Comparison of ENCODE assay signal across 27 cellular contexts in genomic region chr3:99482191-99482590, GRCh38.
"Had no signal": no experiment of that assay in that cellular context is flagged by ENCODE, and none has a peak within 500 bp of the region (broad histone marks: within the 10 kb centered on the region; RNA-seq: fewer than 3 reads in every experiment).

No MANE protein-coding gene starts in this region.

- H3K4me3 ChIP-seq: coronary artery, gastrocnemius medialis, lung, neural progenitor cell, smooth muscle cell, suprapubic skin, transverse colon, upper lobe of right lung, uterus had no signal

- H3K4me1 ChIP-seq: gastrocnemius medialis, parathyroid adenoma, suprapubic skin, transverse colon, upper lobe of right lung, uterus had no signal

- H3K36me3 ChIP-seq: gastrocnemius medialis, neural progenitor cell, suprapubic skin, transverse colon, upper lobe of right lung, uterus had no signal

- FAIRE-seq: keratinocyte had no signal

- H3K9me3 ChIP-seq: gastrocnemius medialis, suprapubic skin, transverse colon, upper lobe of right lung, uterus had no signal

- DNase-seq: effector memory CD8-positive, alpha-beta T cell; foreskin fibroblast; gastrocnemius medialis; head of caudate nucleus; mesendoderm; midbrain; naive thymus-derived CD4-positive, alpha-beta T cell; stimulated activated CD4-positive, alpha-beta T cell treated with anti-CD3 and anti-CD28 coated beads, Interleukin-12 subunit alpha, Interleukin-12 subunit beta, amount 100 ng/mL, for 4 hours; stimulated activated CD4-positive, alpha-beta T cell treated with anti-CD3 and anti-CD28 coated beads, Interleukin-1b, Interleukin-23, amount 100 ng/mL, for 48 hours; stimulated activated CD4-positive, alpha-beta T cell treated with anti-CD3 and anti-CD28 coated beads, Interleukin-4, amount 100 ng/mL, for 1 hour; stimulated activated CD8-positive, alpha-beta memory T cell treated with anti-CD3 and anti-CD28 coated beads, Interleukin-4, amount 100 ng/mL, for 48 hours; stimulated activated naive CD4-positive, alpha-beta T cell; stimulated activated naive CD8-positive, alpha-beta T cell treated with anti-CD3 and anti-CD28 coated beads, Interleukin-15, amount 100 ng/mL, for 72 hours; transverse colon; upper lobe of right lung; uterus had no signal

- H3K4me2 ChIP-seq: neural progenitor cell, smooth muscle cell had no signal

- H2AFZ ChIP-seq: neural progenitor cell, parathyroid adenoma had no signal

- ATAC-seq: effector memory CD8-positive, alpha-beta T cell; esophagus mucosa; gastrocnemius medialis; left lobe of liver; naive thymus-derived CD4-positive, alpha-beta T cell; sciatic nerve; stimulated activated naive CD8-positive, alpha-beta T cell treated with anti-CD3 and anti-CD28 coated beads, Interleukin-15, amount 100 ng/mL, for 72 hours; upper lobe of right lung had no signal

- H3K79me2 ChIP-seq: parathyroid adenoma had no signal

- H3K27ac ChIP-seq: coronary artery, epithelial cell of prostate, gastrocnemius medialis, neural progenitor cell, parathyroid adenoma, suprapubic skin, transverse colon, upper lobe of right lung, uterus had no signal

- H3K9ac ChIP-seq: neural progenitor cell, parathyroid adenoma had no signal

- H3K27me3 ChIP-seq: gastrocnemius medialis, neural progenitor cell, suprapubic skin, transverse colon, upper lobe of right lung, uterus had no signal
